Comparison of ENCODE assay signal across 16 cellular contexts in the genomic region with DNA sequence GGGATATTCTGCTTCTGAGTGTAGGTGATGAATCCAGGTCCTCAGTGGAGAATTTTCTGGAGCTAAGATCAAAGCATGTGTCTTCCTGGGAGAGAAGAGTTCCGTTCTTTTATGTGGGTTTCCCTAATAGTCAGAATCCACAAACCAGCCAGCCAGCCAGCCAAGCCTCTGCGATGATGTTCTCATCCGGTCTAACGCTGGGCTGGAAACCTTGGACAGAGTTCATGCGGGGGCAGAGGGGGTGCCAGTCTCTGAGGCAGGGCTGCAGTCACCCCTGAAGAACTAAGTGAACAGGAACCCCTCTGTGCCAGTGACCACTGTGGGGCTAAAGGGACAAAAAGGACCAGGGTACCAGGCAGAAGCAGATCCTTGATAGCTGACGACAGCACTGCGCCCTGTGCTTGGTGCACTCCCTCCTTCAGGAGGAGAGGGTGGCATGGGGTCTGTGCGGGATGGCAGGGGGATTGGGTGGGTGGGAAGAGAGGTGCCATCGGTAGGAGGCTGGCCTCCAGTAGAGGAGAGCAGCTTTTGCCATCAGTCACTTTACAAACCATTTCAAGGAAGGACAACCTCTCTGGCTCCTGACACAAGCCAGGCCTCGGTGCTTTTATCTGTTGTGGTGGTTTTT. TPM values are rescaled to one million over a fixed set of nuclear protein-coding genes. Genes with fewer than 3 reads are reported as not detected.
A peak's percentile ranks its signal among the peaks of the same experiment; 100 is the strongest.
DNase-seq lines count a peak whose midpoint lies in the region; ATAC-seq and TF ChIP-seq lines count a peak whose summit lies in the region.
"Had no signal": no experiment of that assay in that cellular context is flagged by ENCODE, and none has a peak within 500 bp of the region (broad histone marks: within the 10 kb centered on the region; RNA-seq: fewer than 3 reads in every experiment).

No MANE protein-coding gene starts in this region.

- TF ChIP-seq CTCF in cardiac muscle cell (IDR thresholded peaks at IDR 0.05; ENCODE audit: low read depth, low read length) (no peak), mucosa of descending colon (IDR thresholded peaks at IDR 0.05) (no peak)

- DNase-seq in cardiac muscle cell (ENCODE audit: low read depth in 1 of 2, low spot score in 1 of 2) (no peak), left cardiac atrium (no peak), SW480 (ENCODE audit: low spot score) (peak; percentile 94), left lobe of liver (ENCODE audit: low spot score) (peak; percentile 18), mucosa of descending colon (no peak)
- DNase-seq: COR-L47, DMS153, HCEC 1CT, NCI-H1436 treated with DMSO at 0.1 percent for 48 hours, NCI-H2081, NCI-H510A treated with DMSO at 0.1 percent for 48 hours had no signal

- no peak overlapping the region for H3K4me3 ChIP-seq in cardiac muscle cell
- H3K4me3 ChIP-seq in subcutaneous abdominal adipose tissue (ENCODE audit: low read depth in 1 of 5, low read length in 5 of 5), result no peak overlapping the region
- no peak overlapping the region for H3K4me3 ChIP-seq in mucosa of descending colon

- H3K27me3 ChIP-seq in cardiac muscle cell (no peaks in the 10 kb centered on the region), subcutaneous abdominal adipose tissue (ENCODE audit: control insufficient read depth in 5 of 5, insufficient read depth in 4 of 5, low read length in 5 of 5) (no peaks in the 10 kb centered on the region)

- no peaks in the 10 kb centered on the region for H3K9me3 ChIP-seq in cardiac muscle cell (ENCODE audit: low read depth)
- H3K9me3 ChIP-seq in subcutaneous abdominal adipose tissue (ENCODE audit: control insufficient read depth in 5 of 5, low read length in 5 of 5), result no peaks in the 10 kb centered on the region
- no peaks in the 10 kb centered on the region for H3K9me3 ChIP-seq in mucosa of descending colon

- intact Hi-C loops in left cardiac atrium (cut with DNase I) (no loop called here), mucosa of descending colon (cut with DNase I, micrococcal nuclease) (no loop called here)

- H3K36me3 ChIP-seq in cardiac muscle cell (peaks cover 8% of the 10 kb centered on the region), subcutaneous abdominal adipose tissue (ENCODE audit: control insufficient read depth in 5 of 5, insufficient read depth in 5 of 5, low read length in 5 of 5) (peaks cover 0 to 64% (median 60%) of the 10 kb centered on the region in 5 donors), mucosa of descending colon (ENCODE audit: low read depth) (no peaks in the 10 kb centered on the region)

- H3K4me1 ChIP-seq in cardiac muscle cell (ENCODE audit: low read depth) (peaks cover 31% of the 10 kb centered on the region), subcutaneous abdominal adipose tissue (ENCODE audit: control insufficient read depth in 5 of 5, insufficient read depth in 5 of 5, low read length in 5 of 5) (peaks cover 18 to 57% (median 42%) of the 10 kb centered on the region in 5 donors), mucosa of descending colon (ENCODE audit: low read depth) (no peaks in the 10 kb centered on the region)

- no peak for ATAC-seq in left cardiac atrium
- ATAC-seq in left lobe of liver, result no peak
- no peak for ATAC-seq in HG02938 (IDR thresholded peaks at IDR 0.05; ENCODE audit: unreplicated experiment)
- no peak for ATAC-seq in GM19324 (IDR thresholded peaks at IDR 0.05; ENCODE audit: low FRiP score, unreplicated experiment)
- no peak for ATAC-seq in mucosa of descending colon

- peak overlapping the region in 1 of 5 donors; percentile 39 for H3K9ac ChIP-seq in subcutaneous abdominal adipose tissue (ENCODE audit: low read length in 5 of 5)

- H3K27ac ChIP-seq in cardiac muscle cell (peak overlapping the region; percentile 93), subcutaneous abdominal adipose tissue (ENCODE audit: low read depth, low read length) (peak overlapping the region; percentile 98)

RNA-seq across cellular contexts. Expression of a gene that starts 27.1 kb away (rescaled TPM):
- total RNA-seq in cardiac muscle cell (12.9 and 13.0 TPM in 2 replicates), left cardiac atrium (10 to 100 TPM; 29.8 to 32.0 TPM), left lobe of liver (0.15 TPM), mucosa of descending colon (1 to 10 TPM; 1.8 to 7.8 (median 3.5) TPM)
- polyA plus RNA-seq in cardiac muscle cell, result 2.2 and 2.4 TPM in 2 replicates
- polyA plus RNA-seq: CD14-positive monocyte had no signal

RNA-seq across cellular contexts. Expression of a gene that starts 47.1 kb away (rescaled TPM):
- total RNA-seq in cardiac muscle cell, result 3.1 and 6.6 TPM in 2 replicates
- 3.8 and 4.0 TPM in 2 replicates for polyA plus RNA-seq in cardiac muscle cell
- total RNA-seq in left cardiac atrium, result 10 to 100 TPM in 1 of 2 donors, 1 to 10 TPM in 1; 3.3 to 53.0 TPM
- total RNA-seq in left lobe of liver, result 0.15 TPM
- 10 to 100 TPM in 1 of 3 donors, 1 to 10 TPM in 1, under 1 TPM in 1; 0.38 to 10.5 (median 2.6) TPM for total RNA-seq in mucosa of descending colon
- total RNA-seq: HT1080 had no signal
- polyA plus RNA-seq: CD14-positive monocyte had no signal

Comparison
In these comparisons a context has a peak if more than half of its experiments do, and no peak if none do; other contexts are left out.
1. DNase-seq: peak in SW480 (single experiment) and left lobe of liver (single experiment); none in cardiac muscle cell (0 of 2), left cardiac atrium (single experiment) and mucosa of descending colon (0 of 3).